ENCODE assay signal across 8 cellular contexts in the genomic region with DNA sequence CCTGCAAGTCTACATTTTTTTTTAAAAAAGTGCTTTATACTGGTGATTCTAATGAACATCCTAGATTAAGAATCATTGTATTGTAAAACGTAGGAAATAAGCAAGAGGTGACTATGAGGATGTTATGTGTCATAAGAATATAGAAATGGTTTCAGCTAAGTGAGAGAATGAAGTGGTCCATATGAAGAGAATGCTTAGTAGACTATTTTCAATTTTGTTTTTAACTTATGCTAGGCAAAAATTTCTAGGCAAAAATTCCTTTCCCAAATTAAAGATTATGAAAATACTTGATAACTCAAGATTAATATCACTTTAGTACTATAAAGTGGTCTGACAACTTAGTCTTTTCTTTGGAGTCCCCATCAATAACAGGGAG. TPM values are rescaled to one million over a fixed set of nuclear protein-coding genes. Genes with fewer than 3 reads are reported as not detected.
A peak's percentile ranks its signal among the peaks of the same experiment; 100 is the strongest.
DNase-seq lines count a peak whose midpoint lies in the region; ATAC-seq and TF ChIP-seq lines count a peak whose summit lies in the region.

No MANE protein-coding gene starts in this region.

- no peaks in the 10 kb centered on the region for H3K9me3 Mint-ChIP-seq in activated CD8-positive, alpha-beta T cell treated with anti-CD3 and anti-CD28 coated beads, Interleukin-2, amount 10 ng/mL, durations not matched to agents 7 days and 5 days (ENCODE audit: insufficient read depth)

- H3K27ac ChIP-seq in hepatocyte (peak overlapping the region; percentile 91), spleen (peak overlapping the region; percentile 4 to 89 (median 82))

- POLR2A ChIA-PET in activated CD8-positive, alpha-beta T cell treated with anti-CD3 and anti-CD28 coated beads, Interleukin-2, amount 10 ng/mL, durations not matched to agents 7 days and 5 days (lab: Charles Lee), result no interaction called here

- CTCF ChIA-PET in activated CD8-positive, alpha-beta T cell treated with anti-CD3 and anti-CD28 coated beads, Interleukin-2, amount 10 ng/mL, durations not matched to agents 7 days and 5 days (lab: Charles Lee), result interaction anchor here (1.1 to 1.4 kb wide), 3 partner anchors 21 to 102 kb away, joined by 3 to 7 read pairs (median 4); no protein-coding TSS in a partner anchor

- peaks cover 29% of the 10 kb centered on the region for H3K4me1 Mint-ChIP-seq in activated CD8-positive, alpha-beta T cell treated with anti-CD3 and anti-CD28 coated beads, Interleukin-2, amount 10 ng/mL, durations not matched to agents 7 days and 5 days (ENCODE audit: low read depth)

- H3K79me2 ChIP-seq in hepatocyte, result no peaks in the 10 kb centered on the region

- H3K36me3 ChIP-seq in hepatocyte (replicated peaks; ENCODE audit: insufficient read depth, low read depth) (no peaks in the 10 kb centered on the region), spleen (peaks cover 0 to 1% (median 0%) of the 10 kb centered on the region in 6 donors)

- DNase-seq in HFF-Myc (ENCODE audit: extremely low read depth, low read depth) (no peak), hepatocyte (ENCODE audit: low spot score) (no peak), spleen (no peak), OCI-M2 (lab: John Stamatoyannopoulos, UW; ENCODE audit: unreplicated experiment) (no peak), CD1c-positive myeloid dendritic cell (ENCODE audit: extremely low spot score) (no peak), COR-L47 (lab: John Stamatoyannopoulos, UW) (no peak)
- DNase-seq in activated CD8-positive, alpha-beta T cell treated with anti-CD3 and anti-CD28 coated beads, Interleukin-2, amount 10 ng/mL, durations not matched to agents 7 days and 5 days, result no peak

- H3K4me3 Mint-ChIP-seq in activated CD8-positive, alpha-beta T cell treated with anti-CD3 and anti-CD28 coated beads, Interleukin-2, amount 10 ng/mL, durations not matched to agents 7 days and 5 days, result peak overlapping the region; percentile 77

- TF ChIP-seq CTCF in HFF-Myc (IDR thresholded peaks at IDR 0.05; ENCODE audit: low read depth, low read length, missing control alignments), result no peak
- TF ChIP-seq CTCF in hepatocyte (IDR thresholded peaks at IDR 0.05; ENCODE audit: poor library complexity), result no peak
- TF ChIP-seq CTCF in spleen (IDR thresholded peaks at IDR 0.05 in 8 of 11, conservative IDR thresholded peaks at IDR 0.05 in 3 of 11), result no peak

- H2AFZ ChIP-seq in hepatocyte, result no peak overlapping the region

- H3K4me1 ChIP-seq in hepatocyte (ENCODE audit: insufficient read depth) (no peaks in the 10 kb centered on the region), spleen (peaks cover 0 to 17% (median 0%) of the 10 kb centered on the region in 6 donors)

- ATAC-seq in activated CD8-positive, alpha-beta T cell treated with anti-CD3 and anti-CD28 coated beads, Interleukin-2, amount 10 ng/mL, durations not matched to agents 7 days and 5 days, result no peak
- ATAC-seq in HG02852 (IDR thresholded peaks at IDR 0.05; ENCODE audit: unreplicated experiment), result no peak

- H3K27me3 Mint-ChIP-seq in activated CD8-positive, alpha-beta T cell treated with anti-CD3 and anti-CD28 coated beads, Interleukin-2, amount 10 ng/mL, durations not matched to agents 7 days and 5 days (ENCODE audit: low read depth), result no peaks in the 10 kb centered on the region

- H3K4me2 ChIP-seq in hepatocyte, result peak overlapping the region; percentile 76

- peak overlapping the region; percentile 66 for H3K27ac Mint-ChIP-seq in activated CD8-positive, alpha-beta T cell treated with anti-CD3 and anti-CD28 coated beads, Interleukin-2, amount 10 ng/mL, durations not matched to agents 7 days and 5 days

- intact Hi-C loops in spleen (cut with DNase I; ENCODE audit: low total_unique reads), result no loop called here

- no peaks in the 10 kb centered on the region for H3K9me2 ChIP-seq in hepatocyte (replicated peaks; ENCODE audit: insufficient read depth)

- H3K27me3 ChIP-seq in hepatocyte (no peaks in the 10 kb centered on the region), spleen (replicated peaks in 1 of 7) (no peaks in the 10 kb centered on the region)

- H3K4me3 ChIP-seq in HFF-Myc (replicated peaks; ENCODE audit: low read depth, low read length) (peak overlapping the region; percentile 55), hepatocyte (peak overlapping the region; percentile 7), spleen (peak overlapping the region; percentile 41 to 78 (median 58))

- no peaks in the 10 kb centered on the region for H4K20me1 ChIP-seq in hepatocyte (ENCODE audit: insufficient read depth, poor library complexity, severe bottlenecking)

- 27% methylated on average over 1 of the region's 1 CpG for WGBS in hepatocyte (ENCODE audit: low lambda C conversion rate, missing lambda C conversion rate)
- WGBS in spleen, 5 donors, result 22 to 46% (median 27%) methylated on average over 1 of the region's 1 CpG

- H3K9me3 ChIP-seq in hepatocyte (ENCODE audit: low read depth), result no peaks in the 10 kb centered on the region
- no peaks in the 10 kb centered on the region for H3K9me3 ChIP-seq in spleen

- no peak for TF ChIP-seq POLR2A in spleen (IDR thresholded peaks at IDR 0.05)

- peaks cover 4% of the 10 kb centered on the region for H3K36me3 Mint-ChIP-seq in activated CD8-positive, alpha-beta T cell treated with anti-CD3 and anti-CD28 coated beads, Interleukin-2, amount 10 ng/mL, durations not matched to agents 7 days and 5 days (ENCODE audit: low read depth)

RNA-seq across cellular contexts. Expression of a gene that starts 0.8 kb away (rescaled TPM):
- 10 to 100 TPM; 15.8 to 16.1 TPM for total RNA-seq in activated CD8-positive, alpha-beta T cell treated with anti-CD3 and anti-CD28 coated beads, Interleukin-2, amount 10 ng/mL, durations not matched to agents 7 days and 5 days
- total RNA-seq in hepatocyte (42.8 and 44.4 TPM in 2 replicates), spleen (10 to 100 TPM; 15.8 to 29.8 (median 19.3) TPM)
- polyA plus RNA-seq in hepatocyte (36.4 and 36.7 TPM in 2 replicates), spleen (10 to 100 TPM; 12.3 to 17.6 (median 13.6) TPM)

Comparison
In these comparisons a context has a peak if more than half of its experiments do, and no peak if none do; other contexts are left out.
1. H3K4me3 ChIP-seq: peak in every context shown above with its lines; median percentile 58 in spleen; 55 in HFF-Myc; 7 in hepatocyte.